Comparison of ENCODE assay signal across 30 cellular contexts in genomic region chr17:17524091-17524490, GRCh38.
"Had no signal": no experiment of that assay in that cellular context is flagged by ENCODE, and none has a peak within 500 bp of the region (broad histone marks: within the 10 kb centered on the region; RNA-seq: fewer than 3 reads in every experiment).

No MANE protein-coding gene starts in this region.

- H3K4me3 Mint-ChIP-seq: activated T-cell treated with anti-CD3 and anti-CD28 coated beads, Interleukin-2, amount 50 U/mL, for 72 hours; naive thymus-derived CD8-positive, alpha-beta T cell; stimulated activated memory B cell treated with anti-CD40 and anti-IgM and Interleukin-4, amounts not matched to agents 10 μg/mL and 1 μg/mL and 100 μg/mL, for 72 hours had no signal

- H3K36me3 Mint-ChIP-seq: activated naive CD4-positive, alpha-beta T cell treated with anti-CD3 and anti-CD28 coated beads, Interleukin-2, amount 50 U/mL, for 72 hours; naive thymus-derived CD8-positive, alpha-beta T cell; stimulated activated memory B cell treated with anti-CD40 and anti-IgM and Interleukin-4, amounts not matched to agents 10 μg/mL and 1 μg/mL and 100 μg/mL, for 72 hours had no signal

- H3K4me1 Mint-ChIP-seq: stimulated activated memory B cell treated with anti-CD40 and anti-IgM and Interleukin-4, amounts not matched to agents 10 μg/mL and 1 μg/mL and 100 μg/mL, for 72 hours had no signal

- H3K27me3 ChIP-seq: dorsolateral prefrontal cortex, heart right ventricle, neutrophil, ovary, stomach, suprapubic skin, tibial artery, upper lobe of right lung had no signal

- H3K4me2 ChIP-seq: smooth muscle cell had no signal

- ATAC-seq: activated naive CD4-positive, alpha-beta T cell treated with anti-CD3 and anti-CD28 coated beads, Interleukin-2, amount 50 U/mL, for 72 hours; activated T-cell treated with anti-CD3 and anti-CD28 coated beads, Interleukin-2, amount 50 U/mL, for 72 hours; heart right ventricle; left lobe of liver; lower lobe of right lung; naive thymus-derived CD8-positive, alpha-beta T cell; psoas muscle; stimulated activated memory B cell treated with anti-CD40 and anti-IgM and Interleukin-4, amounts not matched to agents 10 μg/mL and 1 μg/mL and 100 μg/mL, for 72 hours had no signal

- H3K4me1 ChIP-seq: suprapubic skin, tibial artery, upper lobe of right lung had no signal

- H3K27ac Mint-ChIP-seq: activated T-cell treated with anti-CD3 and anti-CD28 coated beads, Interleukin-2, amount 50 U/mL, for 72 hours; stimulated activated memory B cell treated with anti-CD40 and anti-IgM and Interleukin-4, amounts not matched to agents 10 μg/mL and 1 μg/mL and 100 μg/mL, for 72 hours had no signal

- DNase-seq: activated CD4-positive, alpha-beta T cell treated with anti-CD3 and anti-CD28 coated beads for 4 hours; activated CD4-positive, alpha-beta T cell treated with anti-CD3 and anti-CD28 coated beads, Interleukin-2, amount 50 U/mL, for 4 hours; activated CD4-positive, CD25-positive, alpha-beta regulatory T cell; activated naive CD4-positive, alpha-beta T cell; activated T-cell treated with anti-CD3 and anti-CD28 coated beads for 4 hours; activated T-cell treated with anti-CD3 and anti-CD28 coated beads, Interleukin-2, amount 50 U/mL, for 72 hours; dorsolateral prefrontal cortex; effector memory CD4-positive, alpha-beta T cell; erythroblast; kidney glomerular epithelial cell; lower lobe of right lung; mesenchymal stem cell; stimulated activated CD4-positive, alpha-beta T cell treated with anti-CD3 and anti-CD28 coated beads, Interleukin-1b, Interleukin-23, amount 100 ng/mL, for 48 hours; stimulated activated CD4-positive, alpha-beta T cell treated with anti-CD3 and anti-CD28 coated beads, Interleukin-4, amount 100 ng/mL, for 4 hours; stimulated activated CD8-positive, alpha-beta memory T cell treated with anti-CD3 and anti-CD28 coated beads, Interleukin-4, amount 100 ng/mL, for 48 hours; T-helper 2 cell; tibial artery; upper lobe of right lung had no signal

- H3K9me3 ChIP-seq: heart right ventricle, lower lobe of right lung, neutrophil, ovary, psoas muscle, stomach, suprapubic skin, tibial artery, upper lobe of right lung had no signal

- H3K9me3 Mint-ChIP-seq: activated naive CD4-positive, alpha-beta T cell treated with anti-CD3 and anti-CD28 coated beads, Interleukin-2, amount 50 U/mL, for 72 hours; activated T-cell treated with anti-CD3 and anti-CD28 coated beads, Interleukin-2, amount 50 U/mL, for 72 hours; naive thymus-derived CD8-positive, alpha-beta T cell; stimulated activated memory B cell treated with anti-CD40 and anti-IgM and Interleukin-4, amounts not matched to agents 10 μg/mL and 1 μg/mL and 100 μg/mL, for 72 hours had no signal

- H3K36me3 ChIP-seq: neutrophil, ovary, upper lobe of right lung had no signal

- H3K27me3 Mint-ChIP-seq: naive thymus-derived CD8-positive, alpha-beta T cell; stimulated activated memory B cell treated with anti-CD40 and anti-IgM and Interleukin-4, amounts not matched to agents 10 μg/mL and 1 μg/mL and 100 μg/mL, for 72 hours had no signal

- H3K27ac ChIP-seq: coronary artery, dorsolateral prefrontal cortex, heart right ventricle, lower lobe of right lung, neutrophil, ovary, psoas muscle, suprapubic skin, tibial artery, upper lobe of right lung had no signal

- H3K4me3 ChIP-seq: coronary artery, dorsolateral prefrontal cortex, heart right ventricle, lower lobe of right lung, ovary, psoas muscle, smooth muscle cell, stomach, suprapubic skin, tibial artery, upper lobe of right lung had no signal
